1 cellular context compared by ENCODE assay signal in the genomic region with DNA sequence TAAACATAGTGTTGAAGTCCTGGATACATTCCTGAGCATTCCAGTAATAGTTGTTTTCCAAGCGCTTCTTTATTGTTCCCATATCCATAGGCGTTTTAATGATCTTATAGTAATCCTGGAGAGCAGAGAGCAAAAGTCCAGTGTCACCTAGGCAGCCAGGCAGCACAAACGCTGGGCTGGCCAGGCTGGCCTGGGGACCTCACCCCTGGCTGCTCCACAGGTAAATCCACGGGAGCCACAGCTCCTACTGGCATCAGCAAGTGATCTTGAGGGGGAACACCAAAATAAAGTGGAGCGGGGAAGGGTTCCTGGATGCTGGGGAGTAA.
A peak's percentile ranks its signal among the peaks of the same experiment; 100 is the strongest.
TF ChIP-seq lines count a peak whose summit lies in the region.

No MANE protein-coding gene starts in this region.

TF ChIP-seq in HepG2, 621 proteins besides CTCF, POLR2A, EP300 and RAD21 (continues in another document):
- TF ChIP-seq ZNF329 (CRISPR knock-in tag; IDR thresholded peaks at IDR 0.05; ENCODE audit: low read depth) = no peak
- TF ChIP-seq EEA1 (CRISPR knock-in tag; IDR thresholded peaks at IDR 0.05; ENCODE audit: borderline replicate concordance) = no peak
- no peak for TF ChIP-seq ZNF343 (CRISPR knock-in tag; IDR thresholded peaks at IDR 0.05)
- TF ChIP-seq TAF15 (IDR thresholded peaks at IDR 0.05; ENCODE audit: low read depth, low read length, poor library complexity, severe bottlenecking) = no peak
- peak; percentile 83 for TF ChIP-seq BCL6 (CRISPR knock-in tag; IDR thresholded peaks at IDR 0.05)
- TF ChIP-seq ZNF709 (CRISPR knock-in tag; IDR thresholded peaks at IDR 0.05) = no peak
- TF ChIP-seq ZBTB20 (CRISPR knock-in tag; IDR thresholded peaks at IDR 0.05; ENCODE audit: borderline replicate concordance, low read depth) = no peak
- TF ChIP-seq SOX13 (IDR thresholded peaks at IDR 0.05) = no peak
- peak in 1 of 2 experiments; percentile 46; a peak in 1 of 4 replicates for TF ChIP-seq SOX13 (CRISPR knock-in tag; conservative IDR thresholded peaks at IDR 0.05 in 1 of 2, IDR thresholded peaks at IDR 0.05 in 1 of 2)
- TF ChIP-seq, protein P1, sequence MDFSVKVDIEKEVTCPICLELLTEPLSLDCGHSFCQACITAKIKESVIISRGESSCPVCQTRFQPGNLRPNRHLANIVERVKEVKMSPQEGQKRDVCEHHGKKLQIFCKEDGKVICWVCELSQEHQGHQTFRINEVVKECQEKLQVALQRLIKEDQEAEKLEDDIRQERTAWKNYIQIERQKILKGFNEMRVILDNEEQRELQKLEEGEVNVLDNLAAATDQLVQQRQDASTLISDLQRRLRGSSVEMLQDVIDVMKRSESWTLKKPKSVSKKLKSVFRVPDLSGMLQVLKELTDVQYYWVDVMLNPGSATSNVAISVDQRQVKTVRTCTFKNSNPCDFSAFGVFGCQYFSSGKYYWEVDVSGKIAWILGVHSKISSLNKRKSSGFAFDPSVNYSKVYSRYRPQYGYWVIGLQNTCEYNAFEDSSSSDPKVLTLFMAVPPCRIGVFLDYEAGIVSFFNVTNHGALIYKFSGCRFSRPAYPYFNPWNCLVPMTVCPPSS (IDR thresholded peaks at IDR 0.05) = no peak
- no peak for TF ChIP-seq ZNF496 (CRISPR knock-in tag; IDR thresholded peaks at IDR 0.05; ENCODE audit: insufficient replicate concordance)
- no peak for TF ChIP-seq ZNF883 (CRISPR knock-in tag; IDR thresholded peaks at IDR 0.05; ENCODE audit: not compliant biosample characterization)
- TF ChIP-seq GTF3A (CRISPR knock-in tag; conservative IDR thresholded peaks at IDR 0.05) = no peak
- no peak for TF ChIP-seq GLI4 (CRISPR knock-in tag; IDR thresholded peaks at IDR 0.05; ENCODE audit: borderline replicate concordance)
- TF ChIP-seq ZNF891 (CRISPR knock-in tag; IDR thresholded peaks at IDR 0.05) = no peak
- TF ChIP-seq SYNCRIP (IDR thresholded peaks at IDR 0.05; ENCODE audit: insufficient read depth, low read depth, low read length) = no peak
- TF ChIP-seq, protein P2, sequence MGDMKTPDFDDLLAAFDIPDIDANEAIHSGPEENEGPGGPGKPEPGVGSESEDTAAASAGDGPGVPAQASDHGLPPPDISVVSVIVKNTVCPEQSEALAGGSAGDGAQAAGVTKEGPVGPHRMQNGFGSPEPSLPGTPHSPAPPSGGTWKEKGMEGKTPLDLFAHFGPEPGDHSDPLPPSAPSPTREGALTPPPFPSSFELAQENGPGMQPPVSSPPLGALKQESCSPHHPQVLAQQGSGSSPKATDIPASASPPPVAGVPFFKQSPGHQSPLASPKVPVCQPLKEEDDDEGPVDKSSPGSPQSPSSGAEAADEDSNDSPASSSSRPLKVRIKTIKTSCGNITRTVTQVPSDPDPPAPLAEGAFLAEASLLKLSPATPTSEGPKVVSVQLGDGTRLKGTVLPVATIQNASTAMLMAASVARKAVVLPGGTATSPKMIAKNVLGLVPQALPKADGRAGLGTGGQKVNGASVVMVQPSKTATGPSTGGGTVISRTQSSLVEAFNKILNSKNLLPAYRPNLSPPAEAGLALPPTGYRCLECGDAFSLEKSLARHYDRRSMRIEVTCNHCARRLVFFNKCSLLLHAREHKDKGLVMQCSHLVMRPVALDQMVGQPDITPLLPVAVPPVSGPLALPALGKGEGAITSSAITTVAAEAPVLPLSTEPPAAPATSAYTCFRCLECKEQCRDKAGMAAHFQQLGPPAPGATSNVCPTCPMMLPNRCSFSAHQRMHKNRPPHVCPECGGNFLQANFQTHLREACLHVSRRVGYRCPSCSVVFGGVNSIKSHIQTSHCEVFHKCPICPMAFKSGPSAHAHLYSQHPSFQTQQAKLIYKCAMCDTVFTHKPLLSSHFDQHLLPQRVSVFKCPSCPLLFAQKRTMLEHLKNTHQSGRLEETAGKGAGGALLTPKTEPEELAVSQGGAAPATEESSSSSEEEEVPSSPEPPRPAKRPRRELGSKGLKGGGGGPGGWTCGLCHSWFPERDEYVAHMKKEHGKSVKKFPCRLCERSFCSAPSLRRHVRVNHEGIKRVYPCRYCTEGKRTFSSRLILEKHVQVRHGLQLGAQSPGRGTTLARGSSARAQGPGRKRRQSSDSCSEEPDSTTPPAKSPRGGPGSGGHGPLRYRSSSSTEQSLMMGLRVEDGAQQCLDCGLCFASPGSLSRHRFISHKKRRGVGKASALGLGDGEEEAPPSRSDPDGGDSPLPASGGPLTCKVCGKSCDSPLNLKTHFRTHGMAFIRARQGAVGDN (CRISPR knock-in tag; IDR thresholded peaks at IDR 0.05) = peak; percentile 24; the same call in 1 of the 2 replicates
- no peak for TF ChIP-seq NCOA5 (CRISPR knock-in tag; IDR thresholded peaks at IDR 0.05)
- TF ChIP-seq RARA (CRISPR knock-in tag; IDR thresholded peaks at IDR 0.05) = peak; percentile 37; the same call in 1 of the 2 replicates
- TF ChIP-seq ZNF703 (CRISPR knock-in tag; IDR thresholded peaks at IDR 0.05; ENCODE audit: borderline replicate concordance) = no peak
- no peak for TF ChIP-seq MAFG (CRISPR knock-in tag; IDR thresholded peaks at IDR 0.05)
- TF ChIP-seq STAT5B (CRISPR knock-in tag; IDR thresholded peaks at IDR 0.05) = no peak
- TF ChIP-seq, protein P3, sequence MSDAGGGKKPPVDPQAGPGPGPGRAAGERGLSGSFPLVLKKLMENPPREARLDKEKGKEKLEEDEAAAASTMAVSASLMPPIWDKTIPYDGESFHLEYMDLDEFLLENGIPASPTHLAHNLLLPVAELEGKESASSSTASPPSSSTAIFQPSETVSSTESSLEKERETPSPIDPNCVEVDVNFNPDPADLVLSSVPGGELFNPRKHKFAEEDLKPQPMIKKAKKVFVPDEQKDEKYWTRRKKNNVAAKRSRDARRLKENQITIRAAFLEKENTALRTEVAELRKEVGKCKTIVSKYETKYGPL (CRISPR knock-in tag; IDR thresholded peaks at IDR 0.05) = no peak
- TF ChIP-seq HNF4A (CRISPR knock-in tag; IDR thresholded peaks at IDR 0.05) = peak; percentile 15; the same call in 1 of the 2 replicates
- TF ChIP-seq SRY (CRISPR knock-in tag; IDR thresholded peaks at IDR 0.05) = no peak
- no peak for TF ChIP-seq HNRNPLL (IDR thresholded peaks at IDR 0.05; ENCODE audit: low read depth, low read length, poor library complexity, severe bottlenecking)
- TF ChIP-seq ZNF121 (CRISPR knock-in tag; IDR thresholded peaks at IDR 0.05) = no peak
- no peak for TF ChIP-seq ZNF143 (CRISPR knock-in tag; IDR thresholded peaks at IDR 0.05)
- no peak for TF ChIP-seq AGO2 (optimal IDR thresholded peaks at IDR 0.05; ENCODE audit: low read depth, low read length)
- TF ChIP-seq, protein P4, sequence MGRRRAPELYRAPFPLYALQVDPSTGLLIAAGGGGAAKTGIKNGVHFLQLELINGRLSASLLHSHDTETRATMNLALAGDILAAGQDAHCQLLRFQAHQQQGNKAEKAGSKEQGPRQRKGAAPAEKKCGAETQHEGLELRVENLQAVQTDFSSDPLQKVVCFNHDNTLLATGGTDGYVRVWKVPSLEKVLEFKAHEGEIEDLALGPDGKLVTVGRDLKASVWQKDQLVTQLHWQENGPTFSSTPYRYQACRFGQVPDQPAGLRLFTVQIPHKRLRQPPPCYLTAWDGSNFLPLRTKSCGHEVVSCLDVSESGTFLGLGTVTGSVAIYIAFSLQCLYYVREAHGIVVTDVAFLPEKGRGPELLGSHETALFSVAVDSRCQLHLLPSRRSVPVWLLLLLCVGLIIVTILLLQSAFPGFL (CRISPR knock-in tag; IDR thresholded peaks at IDR 0.05) = no peak
- TF ChIP-seq, protein P5, sequence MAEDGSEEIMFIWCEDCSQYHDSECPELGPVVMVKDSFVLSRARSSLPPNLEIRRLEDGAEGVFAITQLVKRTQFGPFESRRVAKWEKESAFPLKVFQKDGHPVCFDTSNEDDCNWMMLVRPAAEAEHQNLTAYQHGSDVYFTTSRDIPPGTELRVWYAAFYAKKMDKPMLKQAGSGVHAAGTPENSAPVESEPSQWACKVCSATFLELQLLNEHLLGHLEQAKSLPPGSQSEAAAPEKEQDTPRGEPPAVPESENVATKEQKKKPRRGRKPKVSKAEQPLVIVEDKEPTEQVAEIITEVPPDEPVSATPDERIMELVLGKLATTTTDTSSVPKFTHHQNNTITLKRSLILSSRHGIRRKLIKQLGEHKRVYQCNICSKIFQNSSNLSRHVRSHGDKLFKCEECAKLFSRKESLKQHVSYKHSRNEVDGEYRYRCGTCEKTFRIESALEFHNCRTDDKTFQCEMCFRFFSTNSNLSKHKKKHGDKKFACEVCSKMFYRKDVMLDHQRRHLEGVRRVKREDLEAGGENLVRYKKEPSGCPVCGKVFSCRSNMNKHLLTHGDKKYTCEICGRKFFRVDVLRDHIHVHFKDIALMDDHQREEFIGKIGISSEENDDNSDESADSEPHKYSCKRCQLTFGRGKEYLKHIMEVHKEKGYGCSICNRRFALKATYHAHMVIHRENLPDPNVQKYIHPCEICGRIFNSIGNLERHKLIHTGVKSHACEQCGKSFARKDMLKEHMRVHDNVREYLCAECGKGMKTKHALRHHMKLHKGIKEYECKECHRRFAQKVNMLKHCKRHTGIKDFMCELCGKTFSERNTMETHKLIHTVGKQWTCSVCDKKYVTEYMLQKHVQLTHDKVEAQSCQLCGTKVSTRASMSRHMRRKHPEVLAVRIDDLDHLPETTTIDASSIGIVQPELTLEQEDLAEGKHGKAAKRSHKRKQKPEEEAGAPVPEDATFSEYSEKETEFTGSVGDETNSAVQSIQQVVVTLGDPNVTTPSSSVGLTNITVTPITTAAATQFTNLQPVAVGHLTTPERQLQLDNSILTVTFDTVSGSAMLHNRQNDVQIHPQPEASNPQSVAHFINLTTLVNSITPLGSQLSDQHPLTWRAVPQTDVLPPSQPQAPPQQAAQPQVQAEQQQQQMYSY (CRISPR knock-in tag; IDR thresholded peaks at IDR 0.05) = no peak
- no peak for TF ChIP-seq SP4 (CRISPR knock-in tag; IDR thresholded peaks at IDR 0.05)
- TF ChIP-seq, protein P6, sequence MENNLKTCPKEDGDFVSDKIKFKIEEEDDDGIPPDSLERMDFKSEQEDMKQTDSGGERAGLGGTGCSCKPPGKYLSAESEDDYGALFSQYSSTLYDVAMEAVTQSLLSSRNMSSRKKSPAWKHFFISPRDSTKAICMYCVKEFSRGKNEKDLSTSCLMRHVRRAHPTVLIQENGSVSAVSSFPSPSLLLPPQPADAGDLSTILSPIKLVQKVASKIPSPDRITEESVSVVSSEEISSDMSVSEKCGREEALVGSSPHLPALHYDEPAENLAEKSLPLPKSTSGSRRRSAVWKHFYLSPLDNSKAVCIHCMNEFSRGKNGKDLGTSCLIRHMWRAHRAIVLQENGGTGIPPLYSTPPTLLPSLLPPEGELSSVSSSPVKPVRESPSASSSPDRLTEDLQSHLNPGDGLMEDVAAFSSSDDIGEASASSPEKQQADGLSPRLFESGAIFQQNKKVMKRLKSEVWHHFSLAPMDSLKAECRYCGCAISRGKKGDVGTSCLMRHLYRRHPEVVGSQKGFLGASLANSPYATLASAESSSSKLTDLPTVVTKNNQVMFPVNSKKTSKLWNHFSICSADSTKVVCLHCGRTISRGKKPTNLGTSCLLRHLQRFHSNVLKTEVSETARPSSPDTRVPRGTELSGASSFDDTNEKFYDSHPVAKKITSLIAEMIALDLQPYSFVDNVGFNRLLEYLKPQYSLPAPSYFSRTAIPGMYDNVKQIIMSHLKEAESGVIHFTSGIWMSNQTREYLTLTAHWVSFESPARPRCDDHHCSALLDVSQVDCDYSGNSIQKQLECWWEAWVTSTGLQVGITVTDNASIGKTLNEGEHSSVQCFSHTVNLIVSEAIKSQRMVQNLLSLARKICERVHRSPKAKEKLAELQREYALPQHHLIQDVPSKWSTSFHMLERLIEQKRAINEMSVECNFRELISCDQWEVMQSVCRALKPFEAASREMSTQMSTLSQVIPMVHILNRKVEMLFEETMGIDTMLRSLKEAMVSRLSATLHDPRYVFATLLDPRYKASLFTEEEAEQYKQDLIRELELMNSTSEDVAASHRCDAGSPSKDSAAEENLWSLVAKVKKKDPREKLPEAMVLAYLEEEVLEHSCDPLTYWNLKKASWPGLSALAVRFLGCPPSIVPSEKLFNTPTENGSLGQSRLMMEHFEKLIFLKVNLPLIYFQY (CRISPR knock-in tag; IDR thresholded peaks at IDR 0.05; ENCODE audit: borderline replicate concordance) = no peak
- TF ChIP-seq NPAS2 (CRISPR knock-in tag; IDR thresholded peaks at IDR 0.05; ENCODE audit: borderline replicate concordance) = no peak
- no peak for TF ChIP-seq SP2 (CRISPR knock-in tag; IDR thresholded peaks at IDR 0.05)
- TF ChIP-seq, protein P7, sequence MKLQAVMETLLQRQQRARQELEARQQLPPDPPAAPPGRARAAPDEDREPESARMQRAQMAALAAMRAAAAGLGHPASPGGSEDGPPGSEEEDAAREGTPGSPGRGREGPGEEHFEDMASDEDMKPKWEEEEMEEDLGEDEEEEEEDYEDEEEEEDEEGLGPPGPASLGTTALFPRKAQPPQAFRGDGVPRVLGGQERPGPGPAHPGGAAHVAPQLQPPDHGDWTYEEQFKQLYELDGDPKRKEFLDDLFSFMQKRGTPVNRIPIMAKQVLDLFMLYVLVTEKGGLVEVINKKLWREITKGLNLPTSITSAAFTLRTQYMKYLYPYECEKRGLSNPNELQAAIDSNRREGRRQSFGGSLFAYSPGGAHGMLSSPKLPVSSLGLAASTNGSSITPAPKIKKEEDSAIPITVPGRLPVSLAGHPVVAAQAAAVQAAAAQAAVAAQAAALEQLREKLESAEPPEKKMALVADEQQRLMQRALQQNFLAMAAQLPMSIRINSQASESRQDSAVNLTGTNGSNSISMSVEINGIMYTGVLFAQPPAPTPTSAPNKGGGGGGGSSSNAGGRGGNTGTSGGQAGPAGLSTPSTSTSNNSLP (IDR thresholded peaks at IDR 0.05; ENCODE audit: low read depth, low read length) = 0 out of 2 replicates have a peak, but pooled peaks have one; percentile 24
- TF ChIP-seq CBX1 (IDR thresholded peaks at IDR 0.05; ENCODE audit: low read depth) = no peak
